In genomic region chr4:168960716-168961115, GRCh38 we compare ENCODE assay signal across 7 cellular contexts.
"Had no signal": no experiment of that assay in that cellular context is flagged by ENCODE, and none has a peak within 500 bp of the region (broad histone marks: within the 10 kb centered on the region; RNA-seq: fewer than 3 reads in every experiment).

No MANE protein-coding gene starts in this region.

- DNase-seq: GDM1, GF-D8 had no signal

- ATAC-seq: GM12878 had no signal

- FAIRE-seq: G401.6, GM12878, GM12891, GM12892, GM19239 had no signal

- H3K4me3 ChIP-seq: GM12878 had no signal
